ENCODE assay signal across 16 cellular contexts in the genomic region with DNA sequence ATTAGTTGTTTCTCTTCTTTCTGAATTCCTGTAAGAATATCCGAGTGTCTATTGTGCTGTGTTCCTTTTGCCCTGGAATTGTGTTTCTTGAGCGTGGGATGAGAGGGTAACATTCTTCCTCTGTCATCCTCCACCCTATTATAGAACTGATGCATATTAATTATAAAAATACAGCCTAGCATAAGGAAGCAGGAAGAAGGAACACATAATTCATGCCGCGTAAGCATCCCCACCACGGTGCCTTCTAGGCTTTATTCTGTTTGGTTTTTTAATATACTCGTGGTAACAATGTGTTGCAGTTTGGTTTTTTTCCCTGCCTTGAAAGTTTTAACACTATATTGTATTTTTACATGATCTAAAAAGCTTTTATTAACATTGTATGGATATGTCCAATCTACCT.
"Had no signal": no experiment of that assay in that cellular context is flagged by ENCODE, and none has a peak within 500 bp of the region (broad histone marks: within the 10 kb centered on the region; RNA-seq: fewer than 3 reads in every experiment).

No MANE protein-coding gene starts in this region.

- ATAC-seq: left cardiac atrium; naive thymus-derived CD4-positive, alpha-beta T cell; right cardiac atrium; WTC11 had no signal

- H3K4me1 ChIP-seq: uterus had no signal

- DNase-seq: activated naive CD4-positive, alpha-beta T cell treated with anti-CD3 and anti-CD28 coated beads for 36 hours; dermis blood vessel endothelial cell; head of caudate nucleus; left cardiac atrium; naive thymus-derived CD4-positive, alpha-beta T cell; stimulated activated CD4-positive, alpha-beta T cell treated with anti-CD3 and anti-CD28 coated beads, Interleukin-15, amount 100 ng/mL, for 24 hours; stimulated activated CD4-positive, alpha-beta T cell treated with anti-CD3 and anti-CD28 coated beads, Interleukin-4, amount 100 ng/mL, for 1 hour; stimulated activated naive CD4-positive, alpha-beta T cell; tibial artery; uterus had no signal

- H3K27me3 ChIP-seq: tibial artery, uterus had no signal

- H3K4me3 Mint-ChIP-seq: activated naive CD4-positive, alpha-beta T cell treated with anti-CD3 and anti-CD28 coated beads for 36 hours; naive thymus-derived CD4-positive, alpha-beta T cell; WTC11 had no signal

- H3K36me3 ChIP-seq: tibial artery, uterus had no signal

- H3K27ac Mint-ChIP-seq: activated naive CD4-positive, alpha-beta T cell treated with anti-CD3 and anti-CD28 coated beads for 36 hours; activated T-helper 2 cell treated with anti-CD3 and anti-CD28 coated beads, Interferon-gamma antibody, Interleukin-2, Interleukin-4, amounts not matched to agents 10 μg/mL and 5 μg/mL and 100 μg/mL, durations not matched to agents 14 hours and 24 hours and 36 hours had no signal

- H3K27ac ChIP-seq: epithelial cell of prostate, skin epidermis, tibial artery, uterus had no signal

- H3K27me3 Mint-ChIP-seq: naive thymus-derived CD4-positive, alpha-beta T cell had no signal

- H3K4me3 ChIP-seq: lung, skin epidermis, tibial artery, uterus had no signal

- H3K36me3 Mint-ChIP-seq: WTC11 had no signal

- H3K9me3 ChIP-seq: tibial artery, uterus had no signal

- H3K9me3 Mint-ChIP-seq: activated naive CD4-positive, alpha-beta T cell treated with anti-CD3 and anti-CD28 coated beads for 36 hours; activated T-helper 2 cell treated with anti-CD3 and anti-CD28 coated beads, Interferon-gamma antibody, Interleukin-2, Interleukin-4, amounts not matched to agents 10 μg/mL and 5 μg/mL and 100 μg/mL, durations not matched to agents 14 hours and 24 hours and 36 hours; naive thymus-derived CD4-positive, alpha-beta T cell; WTC11 had no signal
